In genomic region chr12:12358528-12358927, GRCh38 we compare ENCODE assay signal across 1 cellular context.
TF ChIP-seq lines count a peak whose summit lies in the region.

No MANE protein-coding gene starts in this region.

TF ChIP-seq in IMR-90, 13 proteins besides CTCF, POLR2A, EP300 and RAD21:
- TF ChIP-seq SMC3 (IDR thresholded peaks at IDR 0.05; ENCODE audit: low read depth, low read length) = no peak
- TF ChIP-seq MXI1 (IDR thresholded peaks at IDR 0.05; ENCODE audit: borderline replicate concordance, low read depth, low read length) = no peak
- no peak for TF ChIP-seq MAZ (IDR thresholded peaks at IDR 0.05; ENCODE audit: borderline replicate concordance, low read depth, low read length)
